In genomic region chr12:132841151-132841550, GRCh38 we compare ENCODE assay signal across 27 cellular contexts.
"Had no signal": no experiment of that assay in that cellular context is flagged by ENCODE, and none has a peak within 500 bp of the region (broad histone marks: within the 10 kb centered on the region; RNA-seq: fewer than 3 reads in every experiment).

No MANE protein-coding gene starts in this region.

- H3K4me1 ChIP-seq: neural progenitor cell, parathyroid adenoma, prostate gland, right atrium auricular region, right lobe of liver, thyroid gland, upper lobe of left lung had no signal

- ATAC-seq: natural killer cell; right lobe of liver; stimulated activated effector memory CD8-positive, alpha-beta T cell treated with anti-CD3 and anti-CD28 coated beads, Interleukin-12 subunit alpha, Interleukin-12 subunit beta, amount 100 ng/mL, for 72 hours; stimulated activated naive B cell treated with anti-CD40 and anti-IgM and Interleukin-4, amounts not matched to agents 10 μg/mL and 1 μg/mL and 100 μg/mL, for 72 hours had no signal

- DNase-seq: natural killer cell; occipital lobe; ovary; retina; right lobe of liver; sigmoid colon; small intestine; stimulated activated CD4-positive, alpha-beta T cell treated with anti-CD3 and anti-CD28 coated beads, Interleukin-15, amount 100 ng/mL, for 24 hours; stimulated activated CD4-positive, alpha-beta T cell treated with anti-CD3 and anti-CD28 coated beads, Interleukin-2, amount 100 ng/mL, for 24 hours; stimulated activated CD4-positive, alpha-beta T cell treated with anti-CD3 and anti-CD28 coated beads, Interleukin-2, amount 100 ng/mL, for 48 hours; stimulated activated CD4-positive, alpha-beta T cell treated with anti-CD3 and anti-CD28 coated beads, Interleukin-4, amount 100 ng/mL, for 24 hours; stimulated activated naive B cell treated with anti-CD40 and anti-IgM and Interleukin-4, amounts not matched to agents 10 μg/mL and 1 μg/mL and 100 μg/mL, for 72 hours; stimulated activated naive CD4-positive, alpha-beta T cell treated with Interleukin-2 at 50 U/mL for 16 hours; stomach; thyroid gland; trophoblast cell; upper lobe of left lung had no signal

- H3K4me3 Mint-ChIP-seq: natural killer cell; nephron; neural progenitor cell; stimulated activated effector memory CD8-positive, alpha-beta T cell treated with anti-CD3 and anti-CD28 coated beads, Interleukin-12 subunit alpha, Interleukin-12 subunit beta, amount 100 ng/mL, for 72 hours; stimulated activated naive B cell treated with anti-CD40 and anti-IgM and Interleukin-4, amounts not matched to agents 10 μg/mL and 1 μg/mL and 100 μg/mL, for 72 hours; stimulated activated naive CD8-positive, alpha-beta T cell treated with anti-CD3 and anti-CD28 coated beads, Interleukin-15, Interleukin-2, amounts not matched to agents 100 ng/mL and 50 ng/mL, for 24 hours had no signal

- H3K9me3 ChIP-seq: ovary, prostate gland, right atrium auricular region, right lobe of liver, sigmoid colon, stomach, thoracic aorta, thyroid gland, tibial nerve, upper lobe of left lung, vagina had no signal

- H3K27me3 Mint-ChIP-seq: stimulated activated naive B cell treated with anti-CD40 and anti-IgM and Interleukin-4, amounts not matched to agents 10 μg/mL and 1 μg/mL and 100 μg/mL, for 72 hours; stimulated activated naive CD8-positive, alpha-beta T cell treated with anti-CD3 and anti-CD28 coated beads, Interleukin-15, Interleukin-2, amounts not matched to agents 100 ng/mL and 50 ng/mL, for 24 hours had no signal

- H3K27me3 ChIP-seq: neural progenitor cell, ovary, right atrium auricular region, right lobe of liver, sigmoid colon, stomach, thyroid gland, tibial nerve, upper lobe of left lung, vagina had no signal

- H3K27ac Mint-ChIP-seq: natural killer cell; nephron; neural progenitor cell; stimulated activated effector memory CD8-positive, alpha-beta T cell treated with anti-CD3 and anti-CD28 coated beads, Interleukin-12 subunit alpha, Interleukin-12 subunit beta, amount 100 ng/mL, for 72 hours; stimulated activated naive B cell treated with anti-CD40 and anti-IgM and Interleukin-4, amounts not matched to agents 10 μg/mL and 1 μg/mL and 100 μg/mL, for 72 hours; stimulated activated naive CD8-positive, alpha-beta T cell treated with anti-CD3 and anti-CD28 coated beads, Interleukin-15, Interleukin-2, amounts not matched to agents 100 ng/mL and 50 ng/mL, for 24 hours had no signal

- H3K27ac ChIP-seq: neural progenitor cell, ovary, parathyroid adenoma, prostate gland, right atrium auricular region, right lobe of liver, sigmoid colon, stomach, thoracic aorta, thyroid gland, tibial nerve, upper lobe of left lung, vagina had no signal

- H3K4me3 ChIP-seq: neural progenitor cell, ovary, prostate gland, right atrium auricular region, right lobe of liver, sigmoid colon, stomach, thoracic aorta, thyroid gland, tibial nerve, upper lobe of left lung, vagina had no signal

- H3K9me3 Mint-ChIP-seq: natural killer cell; nephron; neural progenitor cell; stimulated activated effector memory CD8-positive, alpha-beta T cell treated with anti-CD3 and anti-CD28 coated beads, Interleukin-12 subunit alpha, Interleukin-12 subunit beta, amount 100 ng/mL, for 72 hours; stimulated activated naive B cell treated with anti-CD40 and anti-IgM and Interleukin-4, amounts not matched to agents 10 μg/mL and 1 μg/mL and 100 μg/mL, for 72 hours; stimulated activated naive CD8-positive, alpha-beta T cell treated with anti-CD3 and anti-CD28 coated beads, Interleukin-15, Interleukin-2, amounts not matched to agents 100 ng/mL and 50 ng/mL, for 24 hours had no signal
